In genomic region chr2:65175894-65176527, GRCh38 we compare ENCODE assay signal across 1 cellular context.
TF ChIP-seq lines count a peak whose summit lies in the region.

No MANE protein-coding gene starts in this region.

TF ChIP-seq in K562, 482 proteins besides CTCF, POLR2A, EP300 and RAD21 (continued from another document):
- TF ChIP-seq IRF9 (tag; IDR thresholded peaks at IDR 0.05) (peak; percentile 51; the same call in 1 of the 2 replicates), NFE2 (IDR thresholded peaks at IDR 0.05; ENCODE audit: low read depth) (no peak), ZNF41 (CRISPR knock-in tag; conservative IDR thresholded peaks at IDR 0.05) (no peak), KAT2B (IDR thresholded peaks at IDR 0.05; ENCODE audit: low read depth, low read length) (no peak), NBN (IDR thresholded peaks at IDR 0.05; ENCODE audit: low read depth) (no peak), ZKSCAN8 (CRISPR knock-in tag; IDR thresholded peaks at IDR 0.05) (no peak)
